In the genomic region with DNA sequence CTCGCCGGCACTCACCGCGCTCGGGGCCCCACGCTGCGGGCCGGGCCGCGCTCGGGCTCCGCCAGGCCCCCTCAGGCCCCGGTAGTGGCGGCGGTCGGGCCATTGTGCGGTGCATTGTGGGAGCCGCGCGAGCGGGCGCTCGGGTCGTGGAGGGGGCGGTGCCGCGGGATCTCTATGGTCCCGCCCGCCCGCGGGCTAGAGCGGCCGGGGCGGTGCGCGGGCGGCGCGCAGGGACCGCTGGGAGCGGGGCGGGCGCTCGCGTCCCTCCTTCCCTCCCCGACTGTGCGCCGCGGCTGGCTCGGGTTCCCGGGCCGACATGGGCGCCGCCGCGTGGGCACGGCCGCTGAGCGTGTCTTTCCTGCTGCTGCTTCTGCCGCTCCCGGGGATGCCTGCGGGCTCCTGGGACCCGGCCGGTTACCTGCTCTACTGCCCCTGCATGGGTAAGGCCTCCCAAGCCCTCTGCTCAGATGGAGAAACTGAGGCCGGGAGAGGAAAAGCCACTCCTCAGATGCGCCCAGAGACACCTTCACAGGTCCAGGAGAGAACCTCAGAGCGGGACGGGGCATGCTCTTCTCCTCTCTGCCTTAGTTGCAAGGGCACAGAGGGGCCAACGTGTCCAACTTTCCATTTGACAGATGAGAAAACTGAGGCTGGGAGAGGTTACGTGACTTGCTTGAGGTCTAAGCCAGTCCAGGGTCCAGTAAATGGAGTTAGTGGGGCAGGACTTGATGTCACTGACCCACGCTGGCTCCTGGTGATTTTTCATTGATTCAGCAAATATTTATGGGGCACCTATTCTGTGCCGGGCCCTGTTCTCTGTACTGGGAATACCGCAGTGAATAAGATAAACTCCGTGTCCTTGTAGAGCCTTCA, we compare ENCODE assay signal across 8 cellular contexts. TPM values are rescaled to one million over a fixed set of nuclear protein-coding genes. Genes with fewer than 3 reads are reported as not detected.
DNase-seq lines count a peak whose midpoint lies in the region; ATAC-seq and TF ChIP-seq lines count a peak whose summit lies in the region.

A gene with protein sequence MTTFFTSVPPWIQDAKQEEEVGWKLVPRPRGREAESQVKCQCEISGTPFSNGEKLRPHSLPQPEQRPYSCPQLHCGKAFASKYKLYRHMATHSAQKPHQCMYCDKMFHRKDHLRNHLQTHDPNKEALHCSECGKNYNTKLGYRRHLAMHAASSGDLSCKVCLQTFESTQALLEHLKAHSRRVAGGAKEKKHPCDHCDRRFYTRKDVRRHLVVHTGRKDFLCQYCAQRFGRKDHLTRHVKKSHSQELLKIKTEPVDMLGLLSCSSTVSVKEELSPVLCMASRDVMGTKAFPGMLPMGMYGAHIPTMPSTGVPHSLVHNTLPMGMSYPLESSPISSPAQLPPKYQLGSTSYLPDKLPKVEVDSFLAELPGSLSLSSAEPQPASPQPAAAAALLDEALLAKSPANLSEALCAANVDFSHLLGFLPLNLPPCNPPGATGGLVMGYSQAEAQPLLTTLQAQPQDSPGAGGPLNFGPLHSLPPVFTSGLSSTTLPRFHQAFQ (minus strand): TSS at position 118 of the 873 bp plus-strand sequence. CDS start 5,565 bp downstream, outside the sequence.
A gene (plus strand): TSS at position 255 of the 873 bp plus-strand sequence. CDS start 62 bp downstream, at position 317.

- ATAC-seq in GM19372 (IDR thresholded peaks at IDR 0.05; ENCODE audit: low read depth, unreplicated experiment) = peak; percentile 91
- ATAC-seq in HG03520 (IDR thresholded peaks at IDR 0.05; ENCODE audit: unreplicated experiment) = peak; percentile 81
- ATAC-seq in lung (ENCODE audit: insufficient read depth, low FRiP score) = peak; percentile 95

- peak within 1 kb of the TSS; percentile 92 to 99 for H3K9ac ChIP-seq in duodenal mucosa (ENCODE audit: low read depth in 1 of 2, low read length in 2 of 2)

- no peaks in the 10 kb centered on the region for H3K27me3 ChIP-seq in CD4-positive, alpha-beta memory T cell (ENCODE audit: insufficient read depth, low read length)
- no peaks in the 10 kb centered on the region for H3K27me3 ChIP-seq in duodenal mucosa (ENCODE audit: control insufficient read depth in 1 of 2, insufficient read depth in 2 of 2, low read length in 2 of 2)
- no peaks in the 10 kb centered on the region for H3K27me3 ChIP-seq in lung (ENCODE audit: control insufficient read depth, insufficient read depth)

- POLR2A ChIA-PET in CD4-positive, alpha-beta memory T cell (lab: Charles Lee; ENCODE audit: partially characterized antibody) = interaction anchor here (1.0 to 1.3 kb wide), 3 partner anchors 17 to 25 kb away, joined by 3 to 5 read pairs (median 3); no protein-coding TSS in a partner anchor
- POLR2A ChIA-PET in activated CD4-positive, alpha-beta memory T cell treated with anti-CD3 and anti-CD28 coated beads for 36 hours (lab: Charles Lee) = interaction anchor here (1.0 to 1.6 kb wide), 2 partner anchors 10 to 77 kb away, joined by 3 to 4 read pairs; no protein-coding TSS in a partner anchor

- H3K36me3 ChIP-seq in CD4-positive, alpha-beta memory T cell (ENCODE audit: insufficient read depth, low read length) = peaks cover 27% of the 10 kb centered on the region
- peaks cover 10 to 25% of the 10 kb centered on the region in 2 donors for H3K36me3 ChIP-seq in duodenal mucosa (ENCODE audit: control insufficient read depth in 1 of 2, insufficient read depth in 2 of 2, low read length in 2 of 2)
- peaks cover 0 to 6% of the 10 kb centered on the region in 2 donors for H3K36me3 ChIP-seq in lung (ENCODE audit: control insufficient read depth in 2 of 2, insufficient read depth in 2 of 2, low read length in 2 of 2)

- peak within 1 kb of the TSS; percentile 90 to 99 (median 97) for H3K27ac Mint-ChIP-seq in CD4-positive, alpha-beta memory T cell
- peak within 1 kb of the TSS; percentile 95 for H3K27ac Mint-ChIP-seq in activated CD4-positive, alpha-beta memory T cell treated with anti-CD3 and anti-CD28 coated beads for 36 hours

- peaks cover 62 to 76% (median 72%) of the 10 kb centered on the region in 4 donors for H3K4me1 Mint-ChIP-seq in CD4-positive, alpha-beta memory T cell
- H3K4me1 Mint-ChIP-seq in activated CD4-positive, alpha-beta memory T cell treated with anti-CD3 and anti-CD28 coated beads for 36 hours (ENCODE audit: low read depth) = peaks cover 65% of the 10 kb centered on the region

- CTCF ChIA-PET in CD4-positive, alpha-beta memory T cell (lab: Charles Lee; ENCODE audit: partially characterized antibody) = no interaction called here
- CTCF ChIA-PET in activated CD4-positive, alpha-beta memory T cell treated with anti-CD3 and anti-CD28 coated beads for 36 hours (lab: Charles Lee) = no interaction called here

- H3K27me3 Mint-ChIP-seq in CD4-positive, alpha-beta memory T cell = no peaks in the 10 kb centered on the region
- no peaks in the 10 kb centered on the region for H3K27me3 Mint-ChIP-seq in activated CD4-positive, alpha-beta memory T cell treated with anti-CD3 and anti-CD28 coated beads for 36 hours

- H3K4me3 Mint-ChIP-seq in CD4-positive, alpha-beta memory T cell = peak within 1 kb of the TSS; percentile 90 to 97 (median 95)
- H3K4me3 Mint-ChIP-seq in activated CD4-positive, alpha-beta memory T cell treated with anti-CD3 and anti-CD28 coated beads for 36 hours = peak within 1 kb of the TSS; percentile 99

- peak within 1 kb of the TSS; percentile 87 for H3K27ac ChIP-seq in CD4-positive, alpha-beta memory T cell (ENCODE audit: low read depth, low read length)
- H3K27ac ChIP-seq in duodenal mucosa (ENCODE audit: low read depth, low read length) (peak within 1 kb of the TSS; percentile 63), lung (ENCODE audit: low read depth in 1 of 2, low read length in 1 of 2) (peak within 1 kb of the TSS; percentile 87 to 98)

- peak; percentile 84 to 91 (median 89) for DNase-seq in CD4-positive, alpha-beta memory T cell
- DNase-seq in NCI-H748 treated with DMSO at 0.1 percent for 48 hours (lab: John Stamatoyannopoulos, UW) (peak; percentile 76), lung (ENCODE audit: low spot score) (peak; percentile 85)
- DNase-seq in activated CD4-positive, alpha-beta memory T cell treated with anti-CD3 and anti-CD28 coated beads for 36 hours = peak; percentile 93
- DNase-seq in stimulated activated CD4-positive, alpha-beta T cell treated with anti-CD3 and anti-CD28 coated beads, TNF-alpha, amount 100 ng/mL, for 24 hours (ENCODE audit: low read depth in 3 of 3) = peak; percentile 77 to 90 (median 84)

- no peaks in the 10 kb centered on the region for H3K9me3 ChIP-seq in CD4-positive, alpha-beta memory T cell (ENCODE audit: control insufficient read depth in 1 of 2, low read length in 2 of 2)
- no peaks in the 10 kb centered on the region for H3K9me3 ChIP-seq in duodenal mucosa (ENCODE audit: control insufficient read depth in 1 of 2, low read length in 2 of 2)
- H3K9me3 ChIP-seq in lung (ENCODE audit: control insufficient read depth in 2 of 2, insufficient read depth in 1 of 2, low read length in 1 of 2) = no peaks in the 10 kb centered on the region

- WGBS in lung, 2 donors = 1 to 2% methylated on average over 54 to 74 of the region's 74 CpGs

- TF ChIP-seq CTCF in lung (IDR thresholded peaks at IDR 0.05; ENCODE audit: control extremely low read depth, extremely low read depth) = no peak

- H3K9me3 Mint-ChIP-seq in CD4-positive, alpha-beta memory T cell = no peaks in the 10 kb centered on the region
- H3K9me3 Mint-ChIP-seq in activated CD4-positive, alpha-beta memory T cell treated with anti-CD3 and anti-CD28 coated beads for 36 hours = no peaks in the 10 kb centered on the region

- peaks cover 70% of the 10 kb centered on the region for H3K4me1 ChIP-seq in CD4-positive, alpha-beta memory T cell (ENCODE audit: insufficient read depth, low read length)
- H3K4me1 ChIP-seq in duodenal mucosa (ENCODE audit: control insufficient read depth in 1 of 2, insufficient read depth in 2 of 2, low read length in 2 of 2) (peaks cover 58 to 70% of the 10 kb centered on the region in 2 donors), lung (ENCODE audit: control insufficient read depth in 2 of 2, insufficient read depth in 2 of 2, low read length in 2 of 2) (peaks cover 10 to 37% of the 10 kb centered on the region in 2 donors)

- peak within 1 kb of the TSS; percentile 62 to 94 for H3K4me3 ChIP-seq in CD4-positive, alpha-beta memory T cell (ENCODE audit: low read length in 2 of 2)
- peak within 1 kb of the TSS; percentile 95 to 97 for H3K4me3 ChIP-seq in duodenal mucosa (ENCODE audit: low read depth in 1 of 2, low read length in 2 of 2)
- H3K4me3 ChIP-seq in lung = peak within 1 kb of the TSS; percentile 94

- intact Hi-C loops in CD4-positive, alpha-beta memory T cell (cut with micrococcal nuclease) = loop anchor here (2.0 to 5.0 kb wide), 5 partner anchors 17 to 279 kb away; a partner anchor contains a TSS
- intact Hi-C loops in activated CD4-positive, alpha-beta memory T cell treated with anti-CD3 and anti-CD28 coated beads for 36 hours (cut with micrococcal nuclease) = loop anchor here (5.0 kb wide), 2 partner anchors 101 to 374 kb away; a partner anchor contains a TSS

- H3K36me3 Mint-ChIP-seq in CD4-positive, alpha-beta memory T cell = peaks cover 12 to 42% of the 10 kb centered on the region in 2 donors
- H3K36me3 Mint-ChIP-seq in activated CD4-positive, alpha-beta memory T cell treated with anti-CD3 and anti-CD28 coated beads for 36 hours = peaks cover 83% of the 10 kb centered on the region

RNA-seq across cellular contexts. Expression of the first gene that starts in this region (rescaled TPM):
- 10 to 100 TPM; 18.7 to 20.7 TPM for total RNA-seq in CD4-positive, alpha-beta memory T cell
- 1 to 10 TPM; 1.1 to 5.3 TPM for polyA plus RNA-seq in CD4-positive, alpha-beta memory T cell
- total RNA-seq in activated CD4-positive, alpha-beta memory T cell treated with anti-CD3 and anti-CD28 coated beads for 36 hours = 10 to 100 TPM; 93.9 to 95.6 TPM
- total RNA-seq in lung = 10 to 100 TPM; 14.5 to 15.8 TPM
- polyA plus RNA-seq in lung = 10 to 100 TPM in 1 of 2 donors, 1 to 10 TPM in 1; 4.6 to 11.4 TPM

RNA-seq across cellular contexts. Expression of the second gene that starts in this region (rescaled TPM):
- total RNA-seq in CD4-positive, alpha-beta memory T cell = 10 to 100 TPM; 19.7 to 20.8 TPM
- polyA plus RNA-seq in CD4-positive, alpha-beta memory T cell = 10 to 100 TPM; 13.0 to 17.8 TPM
- 10 to 100 TPM; 48.4 to 48.5 TPM for total RNA-seq in activated CD4-positive, alpha-beta memory T cell treated with anti-CD3 and anti-CD28 coated beads for 36 hours
- 10 to 100 TPM; 23.1 to 37.1 TPM for total RNA-seq in lung
- 10 to 100 TPM in 1 of 2 donors, 1 to 10 TPM in 1; 9.0 to 20.3 TPM for polyA plus RNA-seq in lung

Comparison
In these comparisons a context has a peak if more than half of its experiments do, and no peak if none do; other contexts are left out.
1. Peak in every context shown above with its lines: DNase-seq, ATAC-seq, H3K4me3 ChIP-seq and H3K27ac ChIP-seq.
2. RNA of the first gene that starts in this region (total RNA-seq): 93.9 to 95.6 TPM in activated CD4-positive, alpha-beta memory T cell treated with anti-CD3 and anti-CD28 coated beads for 36 hours; 18.7 to 20.7 TPM in CD4-positive, alpha-beta memory T cell and 14.5 to 15.8 TPM in lung; every median in the first group is over 4 times any median in the second.